In genomic region chr12:106341086-106341879, GRCh38 we compare ENCODE assay signal across 19 cellular contexts. TPM values are rescaled to one million over a fixed set of nuclear protein-coding genes. Genes with fewer than 3 reads are reported as not detected.
A peak's percentile ranks its signal among the peaks of the same experiment; 100 is the strongest.
DNase-seq lines count a peak whose midpoint lies in the region; ATAC-seq and TF ChIP-seq lines count a peak whose summit lies in the region.
"Had no signal": no experiment of that assay in that cellular context is flagged by ENCODE, and none has a peak within 500 bp of the region (broad histone marks: within the 10 kb centered on the region; RNA-seq: fewer than 3 reads in every experiment).

No MANE protein-coding gene starts in this region.

- no peak overlapping the region for H3K14ac ChIP-seq in mesenchymal stem cell (ENCODE audit: low read length in 2 of 2)

- H3K4me2 ChIP-seq in mesenchymal stem cell (ENCODE audit: low read length, poor library complexity, severe bottlenecking): no peak overlapping the region

- H2AK5ac ChIP-seq in mesenchymal stem cell (ENCODE audit: low read length, severe bottlenecking): no peak overlapping the region

- TF ChIP-seq CTCF in breast epithelium (IDR thresholded peaks at IDR 0.05) (no peak), upper lobe of right lung (IDR thresholded peaks at IDR 0.05) (no peak), ovary (IDR thresholded peaks at IDR 0.05) (no peak)

- H3K9me3 ChIP-seq in breast epithelium (no peaks in the 10 kb centered on the region), mesenchymal stem cell (ENCODE audit: control insufficient read depth, low read length) (no peaks in the 10 kb centered on the region), upper lobe of right lung (no peaks in the 10 kb centered on the region), ovary (no peaks in the 10 kb centered on the region)
- H3K9me3 ChIP-seq: Peyer's patch, thyroid gland had no signal

- no peak for TF ChIP-seq EP300 in ovary (IDR thresholded peaks at IDR 0.05)

- ATAC-seq in upper lobe of right lung (no peak), HG03135 (IDR thresholded peaks at IDR 0.05; ENCODE audit: unreplicated experiment) (no peak), HG02981 (IDR thresholded peaks at IDR 0.05; ENCODE audit: unreplicated experiment) (no peak)
- ATAC-seq: activated CD4-positive, alpha-beta T cell treated with anti-CD3 and anti-CD28 coated beads for 36 hours had no signal

- WGBS in mesenchymal stem cell: 100% methylated on average over 2 of the region's 2 CpGs
- WGBS in ovary, 3 donors: 74 to 88% (median 87%) methylated on average over 2 of the region's 2 CpGs

- no peak overlapping the region for H2BK12ac ChIP-seq in mesenchymal stem cell (ENCODE audit: low read length in 2 of 2)

- CTCF ChIA-PET in activated naive CD4-positive, alpha-beta T cell treated with anti-CD3 and anti-CD28 coated beads for 36 hours (lab: Charles Lee): interaction anchor here (0.8 kb wide), 1 partner anchor 578 kb away, joined by 3 read pairs; no protein-coding TSS in a partner anchor

- H2BK15ac ChIP-seq in mesenchymal stem cell (ENCODE audit: low read depth, poor library complexity, severe bottlenecking): no peak overlapping the region

- no peak for DNase-seq in activated naive CD4-positive, alpha-beta T cell treated with anti-CD3 and anti-CD28 coated beads for 36 hours
- DNase-seq in breast epithelium (ENCODE audit: low spot score in 2 of 2) (no peak), mesenchymal stem cell (no peak), upper lobe of right lung (no peak), ovary (no peak)
- DNase-seq: activated CD4-positive, alpha-beta T cell treated with anti-CD3 and anti-CD28 coated beads for 36 hours; brain microvascular endothelial cell; DMS79; kidney glomerular epithelial cell; NCI-H1105 treated with DMSO at 0.1 percent for 48 hours; NCI-H446 treated with DMSO at 0.1 percent for 48 hours; nephron progenitor cell; Peyer's patch; T-helper 2 cell; thyroid gland had no signal

- no peaks in the 10 kb centered on the region for H3K36me3 ChIP-seq in breast epithelium
- H3K36me3 ChIP-seq in mesenchymal stem cell (ENCODE audit: control insufficient read depth in 1 of 2, insufficient read depth in 2 of 2, low read depth in 1 of 2, low read length in 2 of 2): peaks cover 3 to 7% of the 10 kb centered on the region in 2 experiments
- H3K36me3 ChIP-seq in upper lobe of right lung: peaks cover 14% of the 10 kb centered on the region
- H3K36me3 ChIP-seq in ovary: no peaks in the 10 kb centered on the region
- H3K36me3 ChIP-seq: brain microvascular endothelial cell had no signal

- intact Hi-C loops in activated naive CD4-positive, alpha-beta T cell treated with anti-CD3 and anti-CD28 coated beads for 36 hours (cut with micrococcal nuclease): no loop called here
- intact Hi-C loops in breast epithelium (cut with DNase I; ENCODE audit: low total_unique reads) (loop anchor here (5.0 kb wide), 1 partner anchor 254 kb away; no protein-coding TSS in a partner anchor), upper lobe of right lung (cut with DNase I) (no loop called here), ovary (cut with DNase I) (loop anchor here in 2 of 4 donors (5.0 to 10.0 kb wide), 2 partner anchors 94 to 96 kb away; partner anchors contain the start of gene CKAP4 (in 2 of the 2))

- H3K23ac ChIP-seq in mesenchymal stem cell (ENCODE audit: low read length in 2 of 2): no peak overlapping the region

- H3K4me3 ChIP-seq in breast epithelium: no peak overlapping the region
- no peak overlapping the region for H3K4me3 ChIP-seq in mesenchymal stem cell (ENCODE audit: insufficient read depth in 1 of 2, low read depth in 1 of 2, low read length in 2 of 2)
- H3K4me3 ChIP-seq in upper lobe of right lung: no peak overlapping the region
- no peak overlapping the region for H3K4me3 ChIP-seq in ovary
- H3K4me3 ChIP-seq: Peyer's patch, thyroid gland had no signal

- H3K36me3 Mint-ChIP-seq in activated naive CD4-positive, alpha-beta T cell treated with anti-CD3 and anti-CD28 coated beads, Interleukin-2, amount 50 U/mL, for 24 hours: peaks cover 14% of the 10 kb centered on the region
- peaks cover 10% of the 10 kb centered on the region for H3K36me3 Mint-ChIP-seq in activated naive CD4-positive, alpha-beta T cell treated with anti-CD3 and anti-CD28 coated beads for 36 hours (ENCODE audit: low read depth)

- H3K27me3 Mint-ChIP-seq in activated naive CD4-positive, alpha-beta T cell treated with anti-CD3 and anti-CD28 coated beads, Interleukin-2, amount 50 U/mL, for 24 hours: no peaks in the 10 kb centered on the region
- no peaks in the 10 kb centered on the region for H3K27me3 Mint-ChIP-seq in activated naive CD4-positive, alpha-beta T cell treated with anti-CD3 and anti-CD28 coated beads for 36 hours (ENCODE audit: low read depth)
- H3K27me3 Mint-ChIP-seq: activated CD4-positive, alpha-beta T cell treated with anti-CD3 and anti-CD28 coated beads for 36 hours; IgD-negative memory B cell had no signal

- H3K4me1 ChIP-seq in breast epithelium: peaks cover 5 to 13% of the 10 kb centered on the region in 2 donors
- peaks cover 1% of the 10 kb centered on the region for H3K4me1 ChIP-seq in mesenchymal stem cell (ENCODE audit: control insufficient read depth, insufficient read depth, low read depth, low read length)
- peaks cover 11% of the 10 kb centered on the region for H3K4me1 ChIP-seq in upper lobe of right lung
- H3K4me1 ChIP-seq in ovary (ENCODE audit: insufficient read depth): peaks cover 10% of the 10 kb centered on the region

- no peak overlapping the region for H4K91ac ChIP-seq in mesenchymal stem cell (ENCODE audit: low read length)

- H3K4me3 Mint-ChIP-seq in activated naive CD4-positive, alpha-beta T cell treated with anti-CD3 and anti-CD28 coated beads, Interleukin-2, amount 50 U/mL, for 24 hours: no peak overlapping the region
- H3K4me3 Mint-ChIP-seq in activated naive CD4-positive, alpha-beta T cell treated with anti-CD3 and anti-CD28 coated beads for 36 hours: no peak overlapping the region
- H3K4me3 Mint-ChIP-seq: activated CD4-positive, alpha-beta T cell treated with anti-CD3 and anti-CD28 coated beads for 36 hours; IgD-negative memory B cell; nephron progenitor cell had no signal

- no peak for TF ChIP-seq POLR2A in breast epithelium (IDR thresholded peaks at IDR 0.05)
- TF ChIP-seq POLR2A in ovary (IDR thresholded peaks at IDR 0.05): no peak

- H3K27me3 ChIP-seq in breast epithelium: no peaks in the 10 kb centered on the region
- H3K27me3 ChIP-seq in mesenchymal stem cell (ENCODE audit: control insufficient read depth in 1 of 2, insufficient read depth in 1 of 2, low read length in 2 of 2): no peaks in the 10 kb centered on the region
- H3K27me3 ChIP-seq in upper lobe of right lung: no peaks in the 10 kb centered on the region
- no peaks in the 10 kb centered on the region for H3K27me3 ChIP-seq in ovary
- H3K27me3 ChIP-seq: brain microvascular endothelial cell, Peyer's patch, thyroid gland had no signal

- no peak overlapping the region for H3K18ac ChIP-seq in mesenchymal stem cell (ENCODE audit: low read depth in 1 of 2, low read length in 2 of 2)

- no peaks in the 10 kb centered on the region for H3K9me3 Mint-ChIP-seq in activated naive CD4-positive, alpha-beta T cell treated with anti-CD3 and anti-CD28 coated beads, Interleukin-2, amount 50 U/mL, for 24 hours
- no peaks in the 10 kb centered on the region for H3K9me3 Mint-ChIP-seq in activated naive CD4-positive, alpha-beta T cell treated with anti-CD3 and anti-CD28 coated beads for 36 hours
- H3K9me3 Mint-ChIP-seq: IgD-negative memory B cell, nephron progenitor cell had no signal

- H3K27ac ChIP-seq in breast epithelium (peak overlapping the region; percentile 46 to 76), mesenchymal stem cell (ENCODE audit: low read length, poor library complexity, severe bottlenecking) (no peak overlapping the region), upper lobe of right lung (peak overlapping the region; percentile 65), ovary (peak overlapping the region in 1 of 2 donors; percentile 56)
- H3K27ac ChIP-seq: brain microvascular endothelial cell had no signal

- H3K79me1 ChIP-seq in mesenchymal stem cell (replicated peaks; ENCODE audit: low read length, poor library complexity, severe bottlenecking): no peaks in the 10 kb centered on the region

- H3K4me1 Mint-ChIP-seq in activated naive CD4-positive, alpha-beta T cell treated with anti-CD3 and anti-CD28 coated beads, Interleukin-2, amount 50 U/mL, for 24 hours: peaks cover 10% of the 10 kb centered on the region
- H3K4me1 Mint-ChIP-seq in activated naive CD4-positive, alpha-beta T cell treated with anti-CD3 and anti-CD28 coated beads for 36 hours (ENCODE audit: low read depth): no peaks in the 10 kb centered on the region

- H2BK5ac ChIP-seq in mesenchymal stem cell (ENCODE audit: low read depth, low read length, poor library complexity, severe bottlenecking): no peak overlapping the region

- no peak overlapping the region for H3K4ac ChIP-seq in mesenchymal stem cell (ENCODE audit: low read depth in 1 of 2, low read length in 2 of 2)

- no peak overlapping the region for H2BK120ac ChIP-seq in mesenchymal stem cell (ENCODE audit: low read depth, low read length)

- H4K8ac ChIP-seq in mesenchymal stem cell (ENCODE audit: low read length): no peak overlapping the region

- H3K9ac ChIP-seq in mesenchymal stem cell (ENCODE audit: low read length): peak overlapping the region; percentile 45

- H3K27ac Mint-ChIP-seq in activated naive CD4-positive, alpha-beta T cell treated with anti-CD3 and anti-CD28 coated beads, Interleukin-2, amount 50 U/mL, for 24 hours: peak overlapping the region; percentile 66
- H3K27ac Mint-ChIP-seq in activated naive CD4-positive, alpha-beta T cell treated with anti-CD3 and anti-CD28 coated beads for 36 hours: no peak overlapping the region
- H3K27ac Mint-ChIP-seq: activated CD4-positive, alpha-beta T cell treated with anti-CD3 and anti-CD28 coated beads for 36 hours; nephron progenitor cell had no signal

- H2AFZ ChIP-seq in mesenchymal stem cell (ENCODE audit: low read depth, low read length): no peak overlapping the region

RNA-seq across cellular contexts. Expression of gene POLR3B, which starts 16.3 kb away (rescaled TPM):
- total RNA-seq in activated naive CD4-positive, alpha-beta T cell treated with anti-CD3 and anti-CD28 coated beads for 36 hours: 1 to 10 TPM; 6.4 to 6.8 TPM
- total RNA-seq in breast epithelium: 1 to 10 TPM; 7.0 to 9.8 (median 9.2) TPM
- 5.9 TPM for polyA plus RNA-seq in mesenchymal stem cell (2013, experiment 1 of 2)
- 6.1 TPM for polyA plus RNA-seq in mesenchymal stem cell (2013, experiment 2 of 2)
- total RNA-seq in upper lobe of right lung: 11.3 TPM
- 10 to 100 TPM in 3 of 7 donors, 1 to 10 TPM in 4; 5.2 to 15.7 (median 9.7) TPM for total RNA-seq in ovary
- polyA plus RNA-seq in ovary: 10 to 100 TPM in 1 of 2 donors, 1 to 10 TPM in 1; 3.1 to 10.5 TPM

RNA-seq across cellular contexts. Expression of gene TCP11L2, which starts 38.8 kb away (rescaled TPM):
- 10 to 100 TPM in 1 of 2 experiments, 1 to 10 TPM in 1; 9.2 to 10.3 TPM for total RNA-seq in activated naive CD4-positive, alpha-beta T cell treated with anti-CD3 and anti-CD28 coated beads for 36 hours
- 10 to 100 TPM; 31.2 to 53.7 (median 35.4) TPM for total RNA-seq in breast epithelium
- 9.8 TPM for polyA plus RNA-seq in mesenchymal stem cell (2013, experiment 1 of 2)
- polyA plus RNA-seq in mesenchymal stem cell (2013, experiment 2 of 2): 9.8 TPM
- 37.7 TPM for total RNA-seq in upper lobe of right lung
- 10 to 100 TPM in 6 of 7 donors, 1 to 10 TPM in 1; 8.5 to 41.7 (median 30.3) TPM for total RNA-seq in ovary
- 10 to 100 TPM; 10.3 to 13.1 TPM for polyA plus RNA-seq in ovary
